Comparison of ENCODE assay signal across 8 cellular contexts in the genomic region with DNA sequence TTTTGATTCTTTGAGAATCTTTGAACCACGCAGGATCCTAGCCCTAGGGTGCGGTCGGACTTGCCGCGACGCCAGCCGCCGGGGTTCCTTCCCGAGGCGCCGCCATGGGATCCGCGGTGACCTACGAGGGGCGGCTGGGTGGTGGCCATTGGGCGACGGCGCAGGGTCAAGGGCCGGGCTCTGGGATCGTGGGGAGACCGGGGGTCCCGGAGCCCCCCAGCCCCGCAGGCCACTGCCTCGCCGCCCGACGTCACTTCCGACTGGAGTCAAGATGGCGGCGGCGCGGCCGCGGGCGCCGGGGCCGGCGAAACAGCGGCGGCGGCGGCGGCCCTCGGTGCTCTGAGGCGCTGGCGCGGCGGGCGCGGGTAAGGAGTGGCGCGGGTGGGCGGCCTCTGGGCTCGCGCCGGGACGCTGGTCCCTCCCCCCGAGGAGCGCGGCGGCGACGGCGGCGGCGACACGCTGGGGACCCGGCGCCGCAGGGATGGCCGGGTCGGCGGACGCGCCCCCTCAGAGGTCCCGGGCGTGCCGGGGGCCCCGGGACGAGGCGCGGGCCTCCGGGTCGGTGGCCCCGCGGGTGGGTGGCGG. TPM values are rescaled to one million over a fixed set of nuclear protein-coding genes. Genes with fewer than 3 reads are reported as not detected.
DNase-seq lines count a peak whose midpoint lies in the region; ATAC-seq and TF ChIP-seq lines count a peak whose summit lies in the region.

A gene with protein sequence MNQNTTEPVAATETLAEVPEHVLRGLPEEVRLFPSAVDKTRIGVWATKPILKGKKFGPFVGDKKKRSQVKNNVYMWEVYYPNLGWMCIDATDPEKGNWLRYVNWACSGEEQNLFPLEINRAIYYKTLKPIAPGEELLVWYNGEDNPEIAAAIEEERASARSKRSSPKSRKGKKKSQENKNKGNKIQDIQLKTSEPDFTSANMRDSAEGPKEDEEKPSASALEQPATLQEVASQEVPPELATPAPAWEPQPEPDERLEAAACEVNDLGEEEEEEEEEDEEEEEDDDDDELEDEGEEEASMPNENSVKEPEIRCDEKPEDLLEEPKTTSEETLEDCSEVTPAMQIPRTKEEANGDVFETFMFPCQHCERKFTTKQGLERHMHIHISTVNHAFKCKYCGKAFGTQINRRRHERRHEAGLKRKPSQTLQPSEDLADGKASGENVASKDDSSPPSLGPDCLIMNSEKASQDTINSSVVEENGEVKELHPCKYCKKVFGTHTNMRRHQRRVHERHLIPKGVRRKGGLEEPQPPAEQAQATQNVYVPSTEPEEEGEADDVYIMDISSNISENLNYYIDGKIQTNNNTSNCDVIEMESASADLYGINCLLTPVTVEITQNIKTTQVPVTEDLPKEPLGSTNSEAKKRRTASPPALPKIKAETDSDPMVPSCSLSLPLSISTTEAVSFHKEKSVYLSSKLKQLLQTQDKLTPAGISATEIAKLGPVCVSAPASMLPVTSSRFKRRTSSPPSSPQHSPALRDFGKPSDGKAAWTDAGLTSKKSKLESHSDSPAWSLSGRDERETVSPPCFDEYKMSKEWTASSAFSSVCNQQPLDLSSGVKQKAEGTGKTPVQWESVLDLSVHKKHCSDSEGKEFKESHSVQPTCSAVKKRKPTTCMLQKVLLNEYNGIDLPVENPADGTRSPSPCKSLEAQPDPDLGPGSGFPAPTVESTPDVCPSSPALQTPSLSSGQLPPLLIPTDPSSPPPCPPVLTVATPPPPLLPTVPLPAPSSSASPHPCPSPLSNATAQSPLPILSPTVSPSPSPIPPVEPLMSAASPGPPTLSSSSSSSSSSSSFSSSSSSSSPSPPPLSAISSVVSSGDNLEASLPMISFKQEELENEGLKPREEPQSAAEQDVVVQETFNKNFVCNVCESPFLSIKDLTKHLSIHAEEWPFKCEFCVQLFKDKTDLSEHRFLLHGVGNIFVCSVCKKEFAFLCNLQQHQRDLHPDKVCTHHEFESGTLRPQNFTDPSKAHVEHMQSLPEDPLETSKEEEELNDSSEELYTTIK (N-terminal part only) (plus strand): TSS at position 253 of the 585 bp plus-strand sequence. CDS start 15,418 bp downstream, outside the sequence.

- 0% methylated on average over 34 to 87 of the region's 87 CpGs for WGBS in ovary, 3 donors
- 2 to 6% methylated on average over 15 to 22 of the region's 87 CpGs for WGBS in tibial nerve, 2 donors

- DNase-seq in NCI-H748 (lab: John Stamatoyannopoulos, UW; ENCODE audit: unreplicated experiment), result peak; percentile 52
- no peak for DNase-seq in NCI-H748 treated with DMSO at 0.1 percent for 48 hours (lab: John Stamatoyannopoulos, UW)
- peak; percentile 36 for DNase-seq in RWPE1 (ENCODE audit: low spot score)
- DNase-seq in activated naive CD4-positive, alpha-beta T cell treated with anti-CD3 and anti-CD28 coated beads for 36 hours, result peak; percentile 49
- peak; percentile 45 for DNase-seq in glomerular visceral epithelial cell (ENCODE audit: extremely low spot score)
- DNase-seq in ovary, result peak; percentile 47 to 81 (median 68)
- DNase-seq in tibial nerve (ENCODE audit: low spot score in 2 of 2), result peak in 1 of 2 donors; percentile 27

- H3K27ac Mint-ChIP-seq in activated naive CD4-positive, alpha-beta T cell treated with anti-CD3 and anti-CD28 coated beads for 36 hours, result peak within 1 kb of the TSS; percentile 94

- TF ChIP-seq CTCF in RWPE1 (conservative IDR thresholded peaks at IDR 0.05; ENCODE audit: low read depth), result no peak
- no peak for TF ChIP-seq CTCF in ovary (IDR thresholded peaks at IDR 0.05)
- peak in 1 of 5 experiments; percentile 19 for TF ChIP-seq CTCF in tibial nerve (IDR thresholded peaks at IDR 0.05)

- H3K4me3 Mint-ChIP-seq in activated naive CD4-positive, alpha-beta T cell treated with anti-CD3 and anti-CD28 coated beads for 36 hours, result peak within 1 kb of the TSS; percentile 88

- TF ChIP-seq POLR2A in ovary (IDR thresholded peaks at IDR 0.05) (no peak), tibial nerve (IDR thresholded peaks at IDR 0.05) (peak in 1 of 2 donors; percentile 43)

- H3K4me1 Mint-ChIP-seq in activated naive CD4-positive, alpha-beta T cell treated with anti-CD3 and anti-CD28 coated beads for 36 hours (ENCODE audit: low read depth), result peaks cover 42% of the 10 kb centered on the region

- peaks cover 7% of the 10 kb centered on the region for H3K4me1 ChIP-seq in ovary (ENCODE audit: insufficient read depth)
- peaks cover 0 to 51% (median 9%) of the 10 kb centered on the region in 4 donors for H3K4me1 ChIP-seq in tibial nerve

- H3K9me3 Mint-ChIP-seq in activated naive CD4-positive, alpha-beta T cell treated with anti-CD3 and anti-CD28 coated beads for 36 hours, result peaks cover 2% of the 10 kb centered on the region

- CTCF ChIA-PET in RWPE1 (lab: Yijun Ruan, JAX), result interaction anchor here (0.6 kb wide), 1 partner anchor 101 kb away, joined by 4 read pairs; no protein-coding TSS in a partner anchor
- CTCF ChIA-PET in activated naive CD4-positive, alpha-beta T cell treated with anti-CD3 and anti-CD28 coated beads for 36 hours (lab: Charles Lee), result no interaction called here

- peaks cover 5% of the 10 kb centered on the region for H3K36me3 Mint-ChIP-seq in activated naive CD4-positive, alpha-beta T cell treated with anti-CD3 and anti-CD28 coated beads for 36 hours (ENCODE audit: low read depth)

- peak; percentile 29 for ATAC-seq in HG03039 (IDR thresholded peaks at IDR 0.05; ENCODE audit: unreplicated experiment)

- H3K36me3 ChIP-seq in ovary (no peaks in the 10 kb centered on the region), tibial nerve (no peaks in the 10 kb centered on the region)

- TF ChIP-seq EP300 in ovary (IDR thresholded peaks at IDR 0.05), result no peak
- TF ChIP-seq EP300 in tibial nerve (IDR thresholded peaks at IDR 0.05), result peak in 1 of 2 donors; percentile 34

- H3K27ac ChIP-seq in RWPE1, result peak within 1 kb of the TSS; percentile 71
- H3K27ac ChIP-seq in ovary, result peak within 1 kb of the TSS; percentile 97 to 99
- H3K27ac ChIP-seq in tibial nerve, result peak within 1 kb of the TSS; percentile 89 to 99 (median 96)

- H3K27me3 Mint-ChIP-seq in activated naive CD4-positive, alpha-beta T cell treated with anti-CD3 and anti-CD28 coated beads for 36 hours (ENCODE audit: low read depth), result no peaks in the 10 kb centered on the region

- POLR2A ChIA-PET in RWPE1 (lab: Yijun Ruan, JAX; ENCODE audit: low non-redundant PET), result no interaction called here

- H3K27me3 ChIP-seq in ovary, result no peaks in the 10 kb centered on the region
- H3K27me3 ChIP-seq in tibial nerve, result peaks cover 0 to 5% of the 10 kb centered on the region in 2 donors

- H3K9me3 ChIP-seq in ovary, result no peaks in the 10 kb centered on the region
- no peaks in the 10 kb centered on the region for H3K9me3 ChIP-seq in tibial nerve

- H3K4me3 ChIP-seq in ovary (peak within 1 kb of the TSS; percentile 62), tibial nerve (peak within 1 kb of the TSS; percentile 75 to 91 (median 82))

- intact Hi-C loops in activated naive CD4-positive, alpha-beta T cell treated with anti-CD3 and anti-CD28 coated beads for 36 hours (cut with micrococcal nuclease), result loop anchor here (1.0 to 10.0 kb wide), 2 partner anchors 49 to 1525 kb away; no protein-coding TSS in a partner anchor
- intact Hi-C loops in ovary (cut with DNase I), result loop anchor here in 1 of 4 donors (5.0 kb wide), 1 partner anchor 47 kb away; no protein-coding TSS in a partner anchor

RNA-seq across cellular contexts. Expression of the gene that starts here (rescaled TPM):
- 10 to 100 TPM; 33.8 to 37.3 TPM for total RNA-seq in activated naive CD4-positive, alpha-beta T cell treated with anti-CD3 and anti-CD28 coated beads for 36 hours
- total RNA-seq in ovary, result 10 to 100 TPM; 32.3 to 81.9 (median 72.4) TPM
- 10 to 100 TPM; 30.0 to 41.4 TPM for polyA plus RNA-seq in ovary
- total RNA-seq in tibial nerve, result 10 to 100 TPM; 26.4 to 48.8 (median 46.5) TPM
